11 cellular contexts compared by ENCODE assay signal in genomic region chr9:18390393-18390792, GRCh38.
DNase-seq lines count a peak whose midpoint lies in the region; TF ChIP-seq lines count a peak whose summit lies in the region.
"Had no signal": no experiment of that assay in that cellular context is flagged by ENCODE, and none has a peak within 500 bp of the region (broad histone marks: within the 10 kb centered on the region; RNA-seq: fewer than 3 reads in every experiment).

No MANE protein-coding gene starts in this region.

- no peaks in the 10 kb centered on the region for H3K36me3 ChIP-seq in BJ (ENCODE audit: control insufficient read depth, insufficient read depth, low read length)
- H3K36me3 ChIP-seq: colonic mucosa had no signal

- CTCF ChIA-PET in BJ (lab: Yijun Ruan, JAX): no interaction called here

- POLR2A ChIA-PET in BJ (lab: Charles Lee): no interaction called here

- DNase-seq in BJ (ENCODE audit: low read depth) (peak; percentile 55), H4 (ENCODE audit: low spot score) (peak; percentile 57), amniotic epithelial cell (ENCODE audit: low read depth) (peak; percentile 32), iris pigment epithelial cell (ENCODE audit: low read depth) (peak; percentile 53), hepatic stellate cell (ENCODE audit: low spot score) (no peak), inferior parietal cortex (ENCODE audit: extremely low spot score) (no peak)
- DNase-seq in activated naive CD4-positive, alpha-beta T cell (lab: John Stamatoyannopoulos, UW): no peak
- DNase-seq: colonic mucosa, NCI-H1105, substantia nigra, T-helper 2 cell had no signal

- H3K27me3 ChIP-seq in BJ (ENCODE audit: control insufficient read depth, insufficient read depth, low read length): no peaks in the 10 kb centered on the region
- H3K27me3 ChIP-seq: colonic mucosa had no signal

- no peak overlapping the region for H3K4me3 ChIP-seq in BJ (ENCODE audit: low read depth, low read length)
- H3K4me3 ChIP-seq: colonic mucosa had no signal

- no peak for TF ChIP-seq CTCF in BJ (IDR thresholded peaks at IDR 0.05; ENCODE audit: insufficient read depth, low read depth, low read length)

Comparison
In these comparisons a context has a peak if more than half of its experiments do, and no peak if none do; other contexts are left out.
1. DNase-seq: peak in BJ (single experiment), H4 (single experiment), amniotic epithelial cell (single experiment) and iris pigment epithelial cell (single experiment); none in activated naive CD4-positive, alpha-beta T cell (0 of 4), hepatic stellate cell (single experiment) and inferior parietal cortex (single experiment).